Comparison of ENCODE assay signal across 13 cellular contexts in the genomic region with DNA sequence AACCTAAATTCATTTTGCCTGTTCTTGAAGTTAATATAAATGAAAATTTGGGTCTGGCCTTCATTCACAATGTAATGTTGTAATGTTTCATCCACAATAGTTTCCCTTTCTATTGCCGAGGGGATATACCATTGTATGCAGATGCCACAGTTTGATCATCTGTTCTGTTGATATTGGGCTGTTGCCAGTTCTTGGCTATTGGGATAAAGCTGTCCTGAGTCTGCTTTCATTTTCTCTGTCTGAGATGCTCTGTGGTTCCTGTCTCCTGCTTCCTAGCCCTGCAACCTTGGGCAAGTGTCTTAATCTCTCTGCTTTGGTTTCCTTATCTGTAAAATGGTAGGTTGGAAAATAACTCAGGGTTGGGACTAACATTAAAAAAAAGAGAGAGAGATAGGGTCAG. TPM values are rescaled to one million over a fixed set of nuclear protein-coding genes. Genes with fewer than 3 reads are reported as not detected.
DNase-seq lines count a peak whose midpoint lies in the region; ATAC-seq and TF ChIP-seq lines count a peak whose summit lies in the region.
"Had no signal": no experiment of that assay in that cellular context is flagged by ENCODE, and none has a peak within 500 bp of the region (broad histone marks: within the 10 kb centered on the region; RNA-seq: fewer than 3 reads in every experiment).

No MANE protein-coding gene starts in this region.

- H3K4me3 Mint-ChIP-seq in CD4-positive, alpha-beta T cell, result no peak overlapping the region
- no peak overlapping the region for H3K4me3 Mint-ChIP-seq in activated naive CD8-positive, alpha-beta T cell treated with anti-CD3 and anti-CD28 coated beads, Interleukin-2, amount 50 U/mL, for 24 hours
- H3K4me3 Mint-ChIP-seq: neural crest cell had no signal

- TF ChIP-seq RAD21 in IMR-90 (IDR thresholded peaks at IDR 0.05; ENCODE audit: low read length), result no peak

- in situ Hi-C loops in IMR-90 (cut with MboI; ENCODE audit: low sequenced_read_pairs), result no loop called here

- peaks cover 7% of the 10 kb centered on the region for H3K9me3 Mint-ChIP-seq in CD4-positive, alpha-beta T cell
- peaks cover 8% of the 10 kb centered on the region for H3K9me3 Mint-ChIP-seq in activated naive CD8-positive, alpha-beta T cell treated with anti-CD3 and anti-CD28 coated beads, Interleukin-2, amount 50 U/mL, for 24 hours

- H2AFZ ChIP-seq in IMR-90 (replicated peaks; ENCODE audit: low read length, poor library complexity), result no peak overlapping the region

- no peak overlapping the region for H3K4me2 ChIP-seq in IMR-90 (ENCODE audit: low read depth, low read length)

- DNase-seq in CD4-positive, alpha-beta T cell, result no peak
- peak; percentile 30 for DNase-seq in IMR-90
- no peak for DNase-seq in activated naive CD8-positive, alpha-beta T cell treated with anti-CD3 and anti-CD28 coated beads, Interleukin-2, amount 50 U/mL, for 24 hours
- DNase-seq in kidney tubule cell (ENCODE audit: low spot score), result peak; percentile 47
- DNase-seq in cerebellar cortex (ENCODE audit: low spot score), result no peak
- no peak for DNase-seq in stimulated activated CD8-positive, alpha-beta memory T cell treated with anti-CD3 and anti-CD28 coated beads, Interleukin-4, amount 100 ng/mL, for 48 hours
- DNase-seq: activated effector memory CD4-positive, alpha-beta T cell treated with anti-CD3 and anti-CD28 coated beads, Interleukin-2, amount 50 U/mL, for 16 hours; effector CD8-positive, alpha-beta T cell; NCI-H1417 had no signal

- H3K27ac Mint-ChIP-seq in CD4-positive, alpha-beta T cell, result peak overlapping the region; percentile 84
- peak overlapping the region; percentile 14 for H3K27ac Mint-ChIP-seq in activated naive CD8-positive, alpha-beta T cell treated with anti-CD3 and anti-CD28 coated beads, Interleukin-2, amount 50 U/mL, for 24 hours

- H4K91ac ChIP-seq in IMR-90 (ENCODE audit: insufficient read depth, low read depth, low read length), result no peak overlapping the region

- peaks cover 11% of the 10 kb centered on the region for H3K9me1 ChIP-seq in IMR-90 (ENCODE audit: insufficient read depth, low read length)

- H3K18ac ChIP-seq in IMR-90 (ENCODE audit: low read depth, low read length), result no peak overlapping the region

- dilution Hi-C loops in IMR-90 (cut with HindIII; ENCODE audit: low sequenced_read_pairs, unreplicated experiment), result no loop called here

- H4K20me1 ChIP-seq in IMR-90 (ENCODE audit: insufficient read depth, low read length), result peaks cover 19% of the 10 kb centered on the region

- POLR2A ChIA-PET in CD4-positive, alpha-beta T cell (lab: Charles Lee), result no interaction called here
- POLR2A ChIA-PET in IMR-90 (lab: Charles Lee; ENCODE audit: unreplicated experiment), result no interaction called here

- H3K9me3 ChIP-seq in CD4-positive, alpha-beta T cell (ENCODE audit: control insufficient read depth, low read length), result peaks cover 4% of the 10 kb centered on the region
- no peaks in the 10 kb centered on the region for H3K9me3 ChIP-seq in IMR-90 (ENCODE audit: control insufficient read depth, insufficient read depth, low read length)

- no peaks in the 10 kb centered on the region for H3K27me3 ChIP-seq in CD4-positive, alpha-beta T cell (ENCODE audit: control insufficient read depth, insufficient read depth, low read length)
- no peaks in the 10 kb centered on the region for H3K27me3 ChIP-seq in IMR-90 (ENCODE audit: control insufficient read depth, insufficient read depth, low read length)
- H3K27me3 ChIP-seq: BLaER1 treated with 17β-estradiol and CSF1 and Interleukin-3, amounts not matched to agents 10 nM and 100 nM had no signal

- no peak for TF ChIP-seq POLR2A in IMR-90 (IDR thresholded peaks at IDR 0.05; ENCODE audit: low read depth, low read length)

- H3K27ac ChIP-seq in CD4-positive, alpha-beta T cell (ENCODE audit: low read depth, low read length), result no peak overlapping the region
- H3K27ac ChIP-seq in IMR-90 (ENCODE audit: insufficient read depth, low read length), result no peak overlapping the region
- H3K27ac ChIP-seq: BLaER1 treated with 17β-estradiol and CSF1 and Interleukin-3, amounts not matched to agents 10 nM and 100 nM had no signal

- H2AK9ac ChIP-seq in IMR-90 (replicated peaks; ENCODE audit: low read depth, low read length, poor library complexity), result no peak overlapping the region

- no peak overlapping the region for H2AK5ac ChIP-seq in IMR-90 (ENCODE audit: low read depth, low read length)

- H2BK20ac ChIP-seq in IMR-90 (ENCODE audit: low read depth, low read length), result no peak overlapping the region

- no peaks in the 10 kb centered on the region for H3K27me3 Mint-ChIP-seq in CD4-positive, alpha-beta T cell
- H3K27me3 Mint-ChIP-seq in activated naive CD8-positive, alpha-beta T cell treated with anti-CD3 and anti-CD28 coated beads, Interleukin-2, amount 50 U/mL, for 24 hours, result no peaks in the 10 kb centered on the region

- WGBS in IMR-90 (ENCODE audit: extremely low coverage in 2 of 2, insufficient read length in 1 of 2), 2 experiments, result no CpG with 5 or more reads among the region's 1 CpG

- peaks cover 83% of the 10 kb centered on the region for H3K36me3 Mint-ChIP-seq in CD4-positive, alpha-beta T cell (ENCODE audit: low read depth)
- H3K36me3 Mint-ChIP-seq in activated naive CD8-positive, alpha-beta T cell treated with anti-CD3 and anti-CD28 coated beads, Interleukin-2, amount 50 U/mL, for 24 hours (ENCODE audit: low read depth), result peaks cover 70% of the 10 kb centered on the region

- no peak overlapping the region for H2BK120ac ChIP-seq in IMR-90 (ENCODE audit: low read depth, low read length)

- H3K4me1 Mint-ChIP-seq in CD4-positive, alpha-beta T cell (ENCODE audit: low read depth), result peaks cover 78% of the 10 kb centered on the region
- H3K4me1 Mint-ChIP-seq in activated naive CD8-positive, alpha-beta T cell treated with anti-CD3 and anti-CD28 coated beads, Interleukin-2, amount 50 U/mL, for 24 hours, result peaks cover 79% of the 10 kb centered on the region

- H4K5ac ChIP-seq in IMR-90 (ENCODE audit: low read depth, low read length), result no peak overlapping the region

- no peak overlapping the region for H3K9ac ChIP-seq in IMR-90 (ENCODE audit: low read depth, low read length)
- H3K9ac ChIP-seq: BLaER1 treated with 17β-estradiol and CSF1 and Interleukin-3, amounts not matched to agents 10 nM and 100 nM had no signal

- H4K8ac ChIP-seq in IMR-90 (ENCODE audit: low read depth in 2 of 2, low read length in 2 of 2), result no peak overlapping the region

- ATAC-seq in CD4-positive, alpha-beta T cell (ENCODE audit: poor library complexity), result no peak
- ATAC-seq in IMR-90 (ENCODE audit: low read depth) (no peak), HG03196 (IDR thresholded peaks at IDR 0.05; ENCODE audit: unreplicated experiment) (no peak), HG03175 (IDR thresholded peaks at IDR 0.05; ENCODE audit: unreplicated experiment) (no peak)
- ATAC-seq in activated naive CD8-positive, alpha-beta T cell treated with anti-CD3 and anti-CD28 coated beads, Interleukin-2, amount 50 U/mL, for 24 hours, result no peak

- H2BK15ac ChIP-seq in IMR-90 (ENCODE audit: low read depth, low read length), result no peak overlapping the region

- CTCF ChIA-PET in CD4-positive, alpha-beta T cell (lab: Charles Lee), result no interaction called here
- CTCF ChIA-PET in IMR-90 (lab: Yijun Ruan, JAX), result no interaction called here

- H3K4me3 ChIP-seq in IMR-90 (ENCODE audit: insufficient read depth, low read depth, low read length), result no peak overlapping the region
- H3K4me3 ChIP-seq: BLaER1 treated with 17β-estradiol and CSF1 and Interleukin-3, amounts not matched to agents 10 nM and 100 nM had no signal

- H3K79me1 ChIP-seq in IMR-90 (ENCODE audit: low read depth in 1 of 2, low read length in 2 of 2), result peaks cover 31 to 37% of the 10 kb centered on the region in 2 experiments

- H3K56ac ChIP-seq in IMR-90 (ENCODE audit: extremely low read depth, insufficient read depth, low read length), result no peak overlapping the region

- BruUV-seq in IMR-90 (replicated peaks; lab: Mats Ljungman, UMichigan), result no TSS peak

- H3K36me3 ChIP-seq in IMR-90 (ENCODE audit: control insufficient read depth, insufficient read depth, low read length), result peaks cover 5% of the 10 kb centered on the region; the same call in 1 of the 2 replicates

- no peak overlapping the region for H3K14ac ChIP-seq in IMR-90 (replicated peaks; ENCODE audit: low read depth, low read length)

- H2BK5ac ChIP-seq in IMR-90 (ENCODE audit: low read depth, low read length, poor library complexity, severe bottlenecking), result no peak overlapping the region

- H3K4ac ChIP-seq in IMR-90 (ENCODE audit: low read depth, low read length), result no peak overlapping the region

- TF ChIP-seq CTCF in CD4-positive, alpha-beta T cell (IDR thresholded peaks at IDR 0.05), result no peak
- no peak for TF ChIP-seq CTCF in IMR-90 (conservative IDR thresholded peaks at IDR 0.05; ENCODE audit: low read depth, low read length)

- H3K23ac ChIP-seq in IMR-90 (ENCODE audit: low read depth, low read length), result no peak overlapping the region

- peaks cover 17% of the 10 kb centered on the region for H3K4me1 ChIP-seq in IMR-90 (ENCODE audit: control insufficient read depth, insufficient read depth, low read length)

- intact Hi-C loops in CD4-positive, alpha-beta T cell (cut with DNase I, micrococcal nuclease), result loop anchor here in 1 of 2 experiments (1.0 kb wide), 1 partner anchor 21 kb away; no protein-coding TSS in a partner anchor
- intact Hi-C loops in IMR-90 (cut with micrococcal nuclease), result no loop called here

TF ChIP-seq in IMR-90, 13 proteins besides CTCF, POLR2A, EP300 and RAD21 (continues in another document):
- TF ChIP-seq MXI1 (IDR thresholded peaks at IDR 0.05; ENCODE audit: borderline replicate concordance, low read depth, low read length) (no peak), SMC3 (IDR thresholded peaks at IDR 0.05; ENCODE audit: low read depth, low read length) (no peak), RCOR1 (IDR thresholded peaks at IDR 0.05; ENCODE audit: insufficient replicate concordance, low read length) (no peak), NFE2L2 (IDR thresholded peaks at IDR 0.05; ENCODE audit: low read depth, low read length) (no peak), MAFK (IDR thresholded peaks at IDR 0.05; ENCODE audit: low read depth, low read length) (no peak)
- TF ChIP-seq, protein P1, sequence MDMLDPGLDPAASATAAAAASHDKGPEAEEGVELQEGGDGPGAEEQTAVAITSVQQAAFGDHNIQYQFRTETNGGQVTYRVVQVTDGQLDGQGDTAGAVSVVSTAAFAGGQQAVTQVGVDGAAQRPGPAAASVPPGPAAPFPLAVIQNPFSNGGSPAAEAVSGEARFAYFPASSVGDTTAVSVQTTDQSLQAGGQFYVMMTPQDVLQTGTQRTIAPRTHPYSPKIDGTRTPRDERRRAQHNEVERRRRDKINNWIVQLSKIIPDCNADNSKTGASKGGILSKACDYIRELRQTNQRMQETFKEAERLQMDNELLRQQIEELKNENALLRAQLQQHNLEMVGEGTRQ (IDR thresholded peaks at IDR 0.05; ENCODE audit: low read depth, low read length), result no peak

RNA-seq across cellular contexts. Expression of a gene that starts 25.2 kb away (rescaled TPM):
- 10 to 100 TPM; 47.7 TPM for total RNA-seq in CD4-positive, alpha-beta T cell
- total RNA-seq in IMR-90 (2012; rRNA removed), result 11.1 and 12.2 TPM in 2 replicates
- 4.2 and 5.0 TPM in 2 replicates for polyA plus RNA-seq in IMR-90 (2012; rRNA removed)
- 2.2 and 2.6 TPM in 2 replicates for polyA plus RNA-seq in IMR-90 (2012; cell fraction: cytosol; rRNA removed)
- polyA plus RNA-seq in IMR-90 (2012; cell fraction: nucleus; rRNA removed; ENCODE audit: low replicate concordance), result 0.71 and 2.2 TPM in 2 replicates

Comparison
In these comparisons a context has a peak if more than half of its experiments do, and no peak if none do; other contexts are left out.
1. DNase-seq: peak in IMR-90 (single experiment) and kidney tubule cell (single experiment); none in CD4-positive, alpha-beta T cell (0 of 10), activated naive CD8-positive, alpha-beta T cell treated with anti-CD3 and anti-CD28 coated beads, Interleukin-2, amount 50 U/mL, for 24 hours (single experiment), cerebellar cortex (single experiment) and stimulated activated CD8-positive, alpha-beta memory T cell treated with anti-CD3 and anti-CD28 coated beads, Interleukin-4, amount 100 ng/mL, for 48 hours (single experiment).